8 cellular contexts compared by ENCODE assay signal in genomic region chr10:122879339-122880273, GRCh38. TPM values are rescaled to one million over a fixed set of nuclear protein-coding genes. Genes with fewer than 3 reads are reported as not detected.
DNase-seq lines count a peak whose midpoint lies in the region; ATAC-seq and TF ChIP-seq lines count a peak whose summit lies in the region.

Gene FAM24B, minus strand, starts transcription at chr10:122879581. Its CDS starts 29,066 bp downstream, at chr10:122850515.

- peak within 1 kb of the TSS; percentile 86 for H3K4me3 Mint-ChIP-seq in activated CD4-positive, alpha-beta memory T cell treated with anti-CD3 and anti-CD28 coated beads, Interleukin-2, amount 10 ng/mL, durations not matched to agents 7 days and 5 days

- no peaks in the 10 kb centered on the region for H3K27me3 Mint-ChIP-seq in activated CD4-positive, alpha-beta memory T cell treated with anti-CD3 and anti-CD28 coated beads, Interleukin-2, amount 10 ng/mL, durations not matched to agents 7 days and 5 days

- peaks cover 45% of the 10 kb centered on the region for H3K36me3 Mint-ChIP-seq in activated CD4-positive, alpha-beta memory T cell treated with anti-CD3 and anti-CD28 coated beads, Interleukin-2, amount 10 ng/mL, durations not matched to agents 7 days and 5 days (ENCODE audit: low read depth)

- peak within 1 kb of the TSS; percentile 75 for H3K27ac ChIP-seq in effector memory CD4-positive, alpha-beta T cell (ENCODE audit: insufficient read depth, low read length, poor library complexity, severe bottlenecking)

- H3K4me3 ChIP-seq in effector memory CD4-positive, alpha-beta T cell (ENCODE audit: insufficient read depth, low read depth, low read length, poor library complexity, severe bottlenecking): peak within 1 kb of the TSS; percentile 74

- peak within 1 kb of the TSS; percentile 77 for H3K27ac Mint-ChIP-seq in activated CD4-positive, alpha-beta memory T cell treated with anti-CD3 and anti-CD28 coated beads, Interleukin-2, amount 10 ng/mL, durations not matched to agents 7 days and 5 days

- TF ChIP-seq POLR2A in GM19193 (IDR thresholded peaks at IDR 0.05; ENCODE audit: extremely low read depth, insufficient read depth, insufficient read length): peak; percentile 72

- CTCF ChIA-PET in activated CD4-positive, alpha-beta memory T cell treated with anti-CD3 and anti-CD28 coated beads, Interleukin-2, amount 10 ng/mL, durations not matched to agents 7 days and 5 days (lab: Charles Lee): no interaction called here

- no peaks in the 10 kb centered on the region for H3K27me3 ChIP-seq in effector memory CD4-positive, alpha-beta T cell (replicated peaks; ENCODE audit: control insufficient read depth, insufficient read depth, low read length, poor library complexity, severe bottlenecking)

- peak; percentile 89 for ATAC-seq in HG03439 (IDR thresholded peaks at IDR 0.05; ENCODE audit: unreplicated experiment)

- H3K4me1 Mint-ChIP-seq in activated CD4-positive, alpha-beta memory T cell treated with anti-CD3 and anti-CD28 coated beads, Interleukin-2, amount 10 ng/mL, durations not matched to agents 7 days and 5 days: peaks cover 51% of the 10 kb centered on the region

- peaks cover 4% of the 10 kb centered on the region for H3K9me3 Mint-ChIP-seq in activated CD4-positive, alpha-beta memory T cell treated with anti-CD3 and anti-CD28 coated beads, Interleukin-2, amount 10 ng/mL, durations not matched to agents 7 days and 5 days

- no peaks in the 10 kb centered on the region for H3K36me3 ChIP-seq in effector memory CD4-positive, alpha-beta T cell (ENCODE audit: control insufficient read depth, insufficient read depth, low read length)

- POLR2A ChIA-PET in activated CD4-positive, alpha-beta memory T cell treated with anti-CD3 and anti-CD28 coated beads, Interleukin-2, amount 10 ng/mL, durations not matched to agents 7 days and 5 days (lab: Charles Lee): interaction anchor here (1.0 to 1.9 kb wide), 5 partner anchors 28 to 128 kb away, joined by 3 to 10 read pairs (median 5); partner anchors contain the start of gene PSTK

- H3K4me1 ChIP-seq in effector memory CD4-positive, alpha-beta T cell (ENCODE audit: control insufficient read depth, insufficient read depth, low read length, poor library complexity, severe bottlenecking): no peaks in the 10 kb centered on the region

- DNase-seq in AML-193 (lab: John Stamatoyannopoulos, UW): peak; percentile 68 to 76
- DNase-seq in NCI-H748 (lab: John Stamatoyannopoulos, UW; ENCODE audit: unreplicated experiment): peak; percentile 98
- peak; percentile 95 for DNase-seq in activated CD4-positive, alpha-beta memory T cell treated with anti-CD3 and anti-CD28 coated beads, Interleukin-2, amount 10 ng/mL, durations not matched to agents 7 days and 5 days
- DNase-seq in effector memory CD4-positive, alpha-beta T cell: peak; percentile 87 to 96 (median 90)
- DNase-seq in lung microvascular endothelial cell (ENCODE audit: low read depth in 2 of 2): peak; percentile 98 to 99
- DNase-seq in stimulated activated CD8-positive, alpha-beta memory T cell treated with anti-CD3 and anti-CD28 coated beads, Interleukin-15, amount 100 ng/mL, for 24 hours (ENCODE audit: low read depth): peak; percentile 80

- H3K9me3 ChIP-seq in effector memory CD4-positive, alpha-beta T cell (ENCODE audit: control insufficient read depth, low read length): no peaks in the 10 kb centered on the region

RNA-seq across cellular contexts. Expression of gene FAM24B, which starts in this region (rescaled TPM):
- total RNA-seq in activated CD4-positive, alpha-beta memory T cell treated with anti-CD3 and anti-CD28 coated beads, Interleukin-2, amount 10 ng/mL, durations not matched to agents 7 days and 5 days: 10 to 100 TPM; 11.5 to 12.5 TPM
- total RNA-seq in lung microvascular endothelial cell: 0.60 and 3.5 TPM in 2 replicates

Comparison
In these comparisons a context has a peak if more than half of its experiments do, and no peak if none do; other contexts are left out.
1. Peak in every context shown above with its lines: DNase-seq, ATAC-seq, H3K4me3 ChIP-seq and H3K27ac ChIP-seq.